In genomic region chr4:6855692-6856297, GRCh38 we compare ENCODE assay signal across 9 cellular contexts. TPM values are rescaled to one million over a fixed set of nuclear protein-coding genes. Genes with fewer than 3 reads are reported as not detected.
A peak's percentile ranks its signal among the peaks of the same experiment; 100 is the strongest.
DNase-seq lines count a peak whose midpoint lies in the region; ATAC-seq and TF ChIP-seq lines count a peak whose summit lies in the region.
"Had no signal": no experiment of that assay in that cellular context is flagged by ENCODE, and none has a peak within 500 bp of the region (broad histone marks: within the 10 kb centered on the region; RNA-seq: fewer than 3 reads in every experiment).

No MANE protein-coding gene starts in this region.

- H3K9me3 ChIP-seq in cardiac muscle cell (ENCODE audit: low read depth) (no peaks in the 10 kb centered on the region), transverse colon (no peaks in the 10 kb centered on the region)

- peaks cover 13% of the 10 kb centered on the region for H3K4me1 Mint-ChIP-seq in activated CD4-positive, alpha-beta T cell treated with anti-CD3 and anti-CD28 coated beads, Interleukin-2, amount 10 ng/mL, durations not matched to agents 24 days and 14 days

- H3K27me3 Mint-ChIP-seq in activated CD4-positive, alpha-beta T cell treated with anti-CD3 and anti-CD28 coated beads, Interleukin-2, amount 10 ng/mL, durations not matched to agents 24 days and 14 days: no peaks in the 10 kb centered on the region

- WGBS in transverse colon (ENCODE audit: low coverage in 1 of 2), 2 donors: 64 to 69% methylated on average over 11 of the region's 11 CpGs

- intact Hi-C loops in activated CD4-positive, alpha-beta T cell treated with anti-CD3 and anti-CD28 coated beads, Interleukin-2, amount 10 ng/mL, durations not matched to agents 24 days and 14 days (cut with micrococcal nuclease): no loop called here
- intact Hi-C loops in transverse colon (cut with DNase I; ENCODE audit: low total_unique reads): no loop called here

- H3K27ac Mint-ChIP-seq in activated CD4-positive, alpha-beta T cell treated with anti-CD3 and anti-CD28 coated beads, Interleukin-2, amount 10 ng/mL, durations not matched to agents 24 days and 14 days: peak overlapping the region; percentile 76

- ATAC-seq in GM21381 (IDR thresholded peaks at IDR 0.05; ENCODE audit: unreplicated experiment) (peak; percentile 97), HG03565 (IDR thresholded peaks at IDR 0.05; ENCODE audit: unreplicated experiment) (peak; percentile 91)

- H3K27ac ChIP-seq in cardiac muscle cell: peak overlapping the region; percentile 75
- peak overlapping the region; percentile 19 to 40 (median 31) for H3K27ac ChIP-seq in transverse colon
- H3K27ac ChIP-seq: 22Rv1 had no signal

- no peak overlapping the region for H3K4me3 Mint-ChIP-seq in activated CD4-positive, alpha-beta T cell treated with anti-CD3 and anti-CD28 coated beads, Interleukin-2, amount 10 ng/mL, durations not matched to agents 24 days and 14 days

- no peak for TF ChIP-seq CTCF in cardiac muscle cell (IDR thresholded peaks at IDR 0.05; ENCODE audit: low read depth, low read length)
- TF ChIP-seq CTCF in transverse colon (IDR thresholded peaks at IDR 0.05): no peak

- H3K4me3 ChIP-seq in cardiac muscle cell: no peak overlapping the region
- no peak overlapping the region for H3K4me3 ChIP-seq in transverse colon

- peaks cover 5% of the 10 kb centered on the region for H3K9me3 Mint-ChIP-seq in activated CD4-positive, alpha-beta T cell treated with anti-CD3 and anti-CD28 coated beads, Interleukin-2, amount 10 ng/mL, durations not matched to agents 24 days and 14 days

- no peak for TF ChIP-seq EP300 in transverse colon (IDR thresholded peaks at IDR 0.05; ENCODE audit: low read depth)

- DNase-seq in DMS 273 (lab: John Stamatoyannopoulos, UW; ENCODE audit: unreplicated experiment) (peak; percentile 28), DMS 273 treated with DMSO at 0.1 percent for 48 hours (lab: John Stamatoyannopoulos, UW) (no peak), cardiac muscle cell (ENCODE audit: low read depth in 1 of 2, low spot score in 1 of 2) (peak; percentile 61 to 66), transverse colon (no peak), kidney glomerular epithelial cell (lab: John Stamatoyannopoulos, UW) (no peak)
- peak; percentile 64 for DNase-seq in activated CD4-positive, alpha-beta T cell treated with anti-CD3 and anti-CD28 coated beads, Interleukin-2, amount 10 ng/mL, durations not matched to agents 24 days and 14 days

- H3K4me1 ChIP-seq in cardiac muscle cell (ENCODE audit: low read depth) (peaks cover 17% of the 10 kb centered on the region), transverse colon (peaks cover 0 to 14% (median 0%) of the 10 kb centered on the region in 4 donors)

- peaks cover 5% of the 10 kb centered on the region for H3K36me3 ChIP-seq in cardiac muscle cell
- peaks cover 0 to 25% (median 8%) of the 10 kb centered on the region in 4 donors for H3K36me3 ChIP-seq in transverse colon

- peaks cover 40% of the 10 kb centered on the region for H3K36me3 Mint-ChIP-seq in activated CD4-positive, alpha-beta T cell treated with anti-CD3 and anti-CD28 coated beads, Interleukin-2, amount 10 ng/mL, durations not matched to agents 24 days and 14 days (ENCODE audit: low read depth)

- in situ Hi-C loops in transverse colon (cut with MboI; ENCODE audit: low pct_ligation_motif_present in 1 of 4, low pct_unique_long_range_greater_than_20kb in 1 of 4, low sequenced_read_pairs in 3 of 4): no loop called here

- H3K27me3 ChIP-seq in cardiac muscle cell: no peaks in the 10 kb centered on the region
- H3K27me3 ChIP-seq in transverse colon: no peaks in the 10 kb centered on the region

- no peak for TF ChIP-seq POLR2A in transverse colon (IDR thresholded peaks at IDR 0.05)

RNA-seq across cellular contexts. Expression of gene TBC1D14, which starts 53.8 kb away (rescaled TPM):
- total RNA-seq in activated CD4-positive, alpha-beta T cell treated with anti-CD3 and anti-CD28 coated beads, Interleukin-2, amount 10 ng/mL, durations not matched to agents 24 days and 14 days: 47.2 and 47.3 TPM in 2 replicates
- total RNA-seq in cardiac muscle cell: 41.8 and 46.1 TPM in 2 replicates
- polyA plus RNA-seq in cardiac muscle cell: 30.5 and 38.9 TPM in 2 replicates
- total RNA-seq in transverse colon: 10 to 100 TPM; 42.6 to 56.9 (median 54.0) TPM

Comparison
In these comparisons a context has a peak if more than half of its experiments do, and no peak if none do; other contexts are left out.
1. DNase-seq: peak in DMS 273 (single experiment), activated CD4-positive, alpha-beta T cell treated with anti-CD3 and anti-CD28 coated beads, Interleukin-2, amount 10 ng/mL, durations not matched to agents 24 days and 14 days (single experiment) and cardiac muscle cell (2 of 2); none in DMS 273 treated with DMSO at 0.1 percent for 48 hours (single experiment), transverse colon (single experiment) and kidney glomerular epithelial cell (single experiment).